Comparison of ENCODE assay signal across 17 cellular contexts in genomic region chr12:128381537-128381936, GRCh38.
DNase-seq lines count a peak whose midpoint lies in the region; ATAC-seq and TF ChIP-seq lines count a peak whose summit lies in the region.
"Had no signal": no experiment of that assay in that cellular context is flagged by ENCODE, and none has a peak within 500 bp of the region (broad histone marks: within the 10 kb centered on the region; RNA-seq: fewer than 3 reads in every experiment).

No MANE protein-coding gene starts in this region.

- H3K4me1 Mint-ChIP-seq in brain = peaks cover 38% of the 10 kb centered on the region
- no peaks in the 10 kb centered on the region for H3K4me1 Mint-ChIP-seq in naive thymus-derived CD8-positive, alpha-beta T cell
- H3K4me1 Mint-ChIP-seq in activated T-cell treated with anti-CD3 and anti-CD28 coated beads, Interleukin-2, amount 50 U/mL, for 24 hours (ENCODE audit: low read depth) = no peaks in the 10 kb centered on the region
- H3K4me1 Mint-ChIP-seq: activated CD4-positive, alpha-beta T cell treated with anti-CD3 and anti-CD28 coated beads for 36 hours; CD4-positive, alpha-beta memory T cell; central memory CD8-positive, alpha-beta T cell; stimulated activated effector memory CD8-positive, alpha-beta T cell treated with anti-CD3 and anti-CD28 coated beads, Interleukin-12 subunit alpha, Interleukin-12 subunit beta, amount 100 ng/mL, for 72 hours had no signal

- ATAC-seq in naive thymus-derived CD8-positive, alpha-beta T cell = no peak
- ATAC-seq: activated CD4-positive, alpha-beta T cell treated with anti-CD3 and anti-CD28 coated beads for 36 hours; stimulated activated effector memory CD8-positive, alpha-beta T cell treated with anti-CD3 and anti-CD28 coated beads, Interleukin-12 subunit alpha, Interleukin-12 subunit beta, amount 100 ng/mL, for 72 hours had no signal

- H3K36me3 Mint-ChIP-seq in brain = peaks cover 4% of the 10 kb centered on the region
- no peaks in the 10 kb centered on the region for H3K36me3 Mint-ChIP-seq in naive thymus-derived CD8-positive, alpha-beta T cell
- H3K36me3 Mint-ChIP-seq in activated T-cell treated with anti-CD3 and anti-CD28 coated beads, Interleukin-2, amount 50 U/mL, for 24 hours (ENCODE audit: low read depth) = no peaks in the 10 kb centered on the region
- H3K36me3 Mint-ChIP-seq: CD4-positive, alpha-beta memory T cell; stimulated activated effector memory CD8-positive, alpha-beta T cell treated with anti-CD3 and anti-CD28 coated beads, Interleukin-12 subunit alpha, Interleukin-12 subunit beta, amount 100 ng/mL, for 72 hours had no signal

- POLR2A ChIA-PET in naive thymus-derived CD8-positive, alpha-beta T cell (lab: Charles Lee) = no interaction called here

- peak overlapping the region in 3 of 5 experiments; percentile 55 to 96 (median 85) for H3K27ac Mint-ChIP-seq in brain
- H3K27ac Mint-ChIP-seq in naive thymus-derived CD8-positive, alpha-beta T cell = no peak overlapping the region
- H3K27ac Mint-ChIP-seq in activated T-cell treated with anti-CD3 and anti-CD28 coated beads, Interleukin-2, amount 50 U/mL, for 24 hours = no peak overlapping the region
- H3K27ac Mint-ChIP-seq: activated CD4-positive, alpha-beta T cell treated with anti-CD3 and anti-CD28 coated beads for 36 hours; CD4-positive, alpha-beta memory T cell; stimulated activated effector memory CD8-positive, alpha-beta T cell treated with anti-CD3 and anti-CD28 coated beads, Interleukin-12 subunit alpha, Interleukin-12 subunit beta, amount 100 ng/mL, for 72 hours had no signal

- H3K27me3 Mint-ChIP-seq in brain = peaks cover 18% of the 10 kb centered on the region
- H3K27me3 Mint-ChIP-seq in naive thymus-derived CD8-positive, alpha-beta T cell = peaks cover 5 to 22% (median 12%) of the 10 kb centered on the region in 5 donors
- H3K27me3 Mint-ChIP-seq in activated T-cell treated with anti-CD3 and anti-CD28 coated beads, Interleukin-2, amount 50 U/mL, for 24 hours = peaks cover 6% of the 10 kb centered on the region
- H3K27me3 Mint-ChIP-seq: activated CD4-positive, alpha-beta T cell treated with anti-CD3 and anti-CD28 coated beads for 36 hours had no signal

- no peak for TF ChIP-seq CTCF in brain (conservative IDR thresholded peaks at IDR 0.05)

- DNase-seq in ELF-1 (ENCODE audit: low read depth, low spot score) (peak; percentile 56), inferior parietal cortex (ENCODE audit: extremely low spot score) (peak; percentile 55), pons (ENCODE audit: low spot score) (peak; percentile 77), cerebellar nuclear complex (lab: John Stamatoyannopoulos, UW) (no peak), cerebellar cortex (ENCODE audit: low spot score) (no peak)
- no peak for DNase-seq in naive thymus-derived CD8-positive, alpha-beta T cell
- no peak for DNase-seq in activated T-cell treated with anti-CD3 and anti-CD28 coated beads, Interleukin-2, amount 50 U/mL, for 24 hours
- DNase-seq: activated CD4-positive, alpha-beta T cell treated with anti-CD3 and anti-CD28 coated beads for 36 hours; CD4-positive, alpha-beta memory T cell; left ventricle myocardium inferior; NCI-H1417 treated with DMSO at 0.1 percent for 48 hours; NK-92 treated with Interleukin-12 subunit alpha and Interleukin-12 subunit beta, amount 100 ng/mL, for 24 hours; RPMI8226; upper lobe of left lung had no signal

- peak overlapping the region in 3 of 5 experiments; percentile 70 to 77 (median 76) for H3K4me3 Mint-ChIP-seq in brain
- no peak overlapping the region for H3K4me3 Mint-ChIP-seq in naive thymus-derived CD8-positive, alpha-beta T cell
- no peak overlapping the region for H3K4me3 Mint-ChIP-seq in activated T-cell treated with anti-CD3 and anti-CD28 coated beads, Interleukin-2, amount 50 U/mL, for 24 hours
- H3K4me3 Mint-ChIP-seq: activated CD4-positive, alpha-beta T cell treated with anti-CD3 and anti-CD28 coated beads for 36 hours; CD4-positive, alpha-beta memory T cell; central memory CD8-positive, alpha-beta T cell; stimulated activated effector memory CD8-positive, alpha-beta T cell treated with anti-CD3 and anti-CD28 coated beads, Interleukin-12 subunit alpha, Interleukin-12 subunit beta, amount 100 ng/mL, for 72 hours had no signal

- peaks cover 0 to 89% (median 13%) of the 10 kb centered on the region in 5 experiments for H3K9me3 Mint-ChIP-seq in brain
- H3K9me3 Mint-ChIP-seq in naive thymus-derived CD8-positive, alpha-beta T cell = peaks cover 0 to 19% (median 5%) of the 10 kb centered on the region in 9 donors
- H3K9me3 Mint-ChIP-seq in activated T-cell treated with anti-CD3 and anti-CD28 coated beads, Interleukin-2, amount 50 U/mL, for 24 hours = peaks cover 6% of the 10 kb centered on the region
- H3K9me3 Mint-ChIP-seq: central memory CD8-positive, alpha-beta T cell; stimulated activated effector memory CD8-positive, alpha-beta T cell treated with anti-CD3 and anti-CD28 coated beads, Interleukin-12 subunit alpha, Interleukin-12 subunit beta, amount 100 ng/mL, for 72 hours had no signal

Comparison
In these comparisons a context has a peak if more than half of its experiments do, and no peak if none do; other contexts are left out.
1. DNase-seq: peak in ELF-1 (single experiment), inferior parietal cortex (single experiment) and pons (single experiment); none in naive thymus-derived CD8-positive, alpha-beta T cell (0 of 10), activated T-cell treated with anti-CD3 and anti-CD28 coated beads, Interleukin-2, amount 50 U/mL, for 24 hours (single experiment), cerebellar nuclear complex (0 of 2) and cerebellar cortex (single experiment).
2. H3K27ac Mint-ChIP-seq: peak in brain (3 of 5); none in naive thymus-derived CD8-positive, alpha-beta T cell (0 of 10) and activated T-cell treated with anti-CD3 and anti-CD28 coated beads, Interleukin-2, amount 50 U/mL, for 24 hours (single experiment).
3. H3K4me3 Mint-ChIP-seq: peak in brain (3 of 5); none in naive thymus-derived CD8-positive, alpha-beta T cell (0 of 10) and activated T-cell treated with anti-CD3 and anti-CD28 coated beads, Interleukin-2, amount 50 U/mL, for 24 hours (single experiment).